Comparison of ENCODE assay signal across 8 cellular contexts in genomic region chr12:94875525-94875924, GRCh38.
DNase-seq lines count a peak whose midpoint lies in the region; ATAC-seq and TF ChIP-seq lines count a peak whose summit lies in the region.

No MANE protein-coding gene starts in this region.

- BruUV-seq in Caco-2 (replicated peaks; lab: Mats Ljungman, UMichigan): no TSS peak

- H3K27ac Mint-ChIP-seq in Caco-2 (ENCODE audit: unreplicated experiment): no peak overlapping the region

- H3K4me1 ChIP-seq in Caco-2: peaks cover 5% of the 10 kb centered on the region; the same call in 1 of the 2 replicates

- ATAC-seq in GM18520 (IDR thresholded peaks at IDR 0.05; ENCODE audit: unreplicated experiment): peak; percentile 48
- ATAC-seq in HG03108 (IDR thresholded peaks at IDR 0.05; ENCODE audit: unreplicated experiment): peak; percentile 43

- H3K9me3 Mint-ChIP-seq in Caco-2 (ENCODE audit: unreplicated experiment): no peaks in the 10 kb centered on the region

- peaks cover 3% of the 10 kb centered on the region for H3K27me3 ChIP-seq in Caco-2 (replicated peaks; ENCODE audit: control insufficient read depth, insufficient read depth, low read length)

- POLR2A ChIA-PET in Caco-2 (lab: Charles Lee): no interaction called here

- H3K4me3 Mint-ChIP-seq in Caco-2 (ENCODE audit: unreplicated experiment): no peak overlapping the region

- intact Hi-C loops in Caco-2 (cut with micrococcal nuclease; ENCODE audit: unreplicated experiment): loop anchor here (2.0 to 10.0 kb wide), 3 partner anchors 91 to 329 kb away; no protein-coding TSS in a partner anchor

- no peaks in the 10 kb centered on the region for H3K36me3 Mint-ChIP-seq in Caco-2 (ENCODE audit: insufficient read depth, unreplicated experiment)

- CTCF ChIA-PET in Caco-2 (lab: Charles Lee): interaction anchor here (0.5 to 1.8 kb wide), 8 partner anchors 14 to 727 kb away, joined by 3 to 7 read pairs (median 3); partner anchors contain the start of gene NR2C1

- no peak overlapping the region for H3K4me3 ChIP-seq in Caco-2 (ENCODE audit: low read depth, low read length)

- DNase-seq in Caco-2 (peak in 1 of 2 experiments; percentile 53), NCI-H510A treated with DMSO at 0.1 percent for 48 hours (lab: John Stamatoyannopoulos, UW) (peak; percentile 39), dermis microvascular lymphatic vessel endothelial cell (ENCODE audit: low read depth in 2 of 2) (peak; percentile 30 to 61), pons (ENCODE audit: low spot score) (peak; percentile 42), dedifferentiated amniotic fluid mesenchymal stem cell (ENCODE audit: extremely low spot score) (no peak)
- no peak for DNase-seq in activated T-cell treated with anti-CD3 and anti-CD28 coated beads, Interleukin-2, amount 50 U/mL, for 1 hour

- H3K27me3 Mint-ChIP-seq in Caco-2 (ENCODE audit: insufficient read depth, unreplicated experiment): peaks cover 27% of the 10 kb centered on the region

- H3K36me3 ChIP-seq in Caco-2 (ENCODE audit: control insufficient read depth, insufficient read depth, low read length): no peaks in the 10 kb centered on the region

- H3K4me1 Mint-ChIP-seq in Caco-2 (ENCODE audit: low read depth, unreplicated experiment): peaks cover 7% of the 10 kb centered on the region

- no peaks in the 10 kb centered on the region for H3K9me3 ChIP-seq in Caco-2

- peak; percentile 34 to 35 for TF ChIP-seq CTCF in Caco-2 (IDR thresholded peaks at IDR 0.05; ENCODE audit: insufficient read depth in 1 of 2, low read depth in 1 of 2, low read length in 1 of 2, severe bottlenecking in 1 of 2, unreplicated experiment in 1 of 2)

Comparison
In these comparisons a context has a peak if more than half of its experiments do, and no peak if none do; other contexts are left out.
1. DNase-seq: peak in NCI-H510A treated with DMSO at 0.1 percent for 48 hours (single experiment), dermis microvascular lymphatic vessel endothelial cell (2 of 2) and pons (single experiment); none in dedifferentiated amniotic fluid mesenchymal stem cell (single experiment) and activated T-cell treated with anti-CD3 and anti-CD28 coated beads, Interleukin-2, amount 50 U/mL, for 1 hour (single experiment).